ENCODE assay signal across 19 cellular contexts in genomic region chr9:16743375-16743774, GRCh38.
"Had no signal": no experiment of that assay in that cellular context is flagged by ENCODE, and none has a peak within 500 bp of the region (broad histone marks: within the 10 kb centered on the region; RNA-seq: fewer than 3 reads in every experiment).

No MANE protein-coding gene starts in this region.

- DNase-seq: effector memory CD4-positive, alpha-beta T cell; foreskin melanocyte; heart left ventricle; hypothalamus; islet precursor cell; mammary epithelial cell; naive thymus-derived CD8-positive, alpha-beta T cell; nucleus accumbens; ovary; right cardiac atrium; stimulated activated CD4-positive, alpha-beta T cell treated with anti-CD3 and anti-CD28 coated beads, Interleukin-4, amount 100 ng/mL, for 1 hour; stimulated activated CD8-positive, alpha-beta memory T cell treated with anti-CD3 and anti-CD28 coated beads, Interleukin-4, amount 100 ng/mL, for 48 hours; stimulated activated naive CD8-positive, alpha-beta T cell treated with anti-CD3 and anti-CD28 coated beads, Interleukin-15, Interleukin-2, amounts not matched to agents 100 U/mL and 50 U/mL, for 24 hours; thyroid gland had no signal

- ATAC-seq: heart left ventricle; left lobe of liver; naive thymus-derived CD8-positive, alpha-beta T cell; right cardiac atrium; stimulated activated effector memory CD8-positive, alpha-beta T cell treated with anti-CD3 and anti-CD28 coated beads, Interleukin-12 subunit alpha, Interleukin-12 subunit beta, amount 100 ng/mL, for 72 hours; stimulated activated naive CD8-positive, alpha-beta T cell treated with anti-CD3 and anti-CD28 coated beads, Interleukin-15, Interleukin-2, amounts not matched to agents 100 U/mL and 50 U/mL, for 24 hours had no signal

- H3K4me3 ChIP-seq: esophagus muscularis mucosa, heart left ventricle, neural progenitor cell, ovary, suprapubic skin, thyroid gland had no signal
